ENCODE assay signal across 14 cellular contexts in the genomic region with DNA sequence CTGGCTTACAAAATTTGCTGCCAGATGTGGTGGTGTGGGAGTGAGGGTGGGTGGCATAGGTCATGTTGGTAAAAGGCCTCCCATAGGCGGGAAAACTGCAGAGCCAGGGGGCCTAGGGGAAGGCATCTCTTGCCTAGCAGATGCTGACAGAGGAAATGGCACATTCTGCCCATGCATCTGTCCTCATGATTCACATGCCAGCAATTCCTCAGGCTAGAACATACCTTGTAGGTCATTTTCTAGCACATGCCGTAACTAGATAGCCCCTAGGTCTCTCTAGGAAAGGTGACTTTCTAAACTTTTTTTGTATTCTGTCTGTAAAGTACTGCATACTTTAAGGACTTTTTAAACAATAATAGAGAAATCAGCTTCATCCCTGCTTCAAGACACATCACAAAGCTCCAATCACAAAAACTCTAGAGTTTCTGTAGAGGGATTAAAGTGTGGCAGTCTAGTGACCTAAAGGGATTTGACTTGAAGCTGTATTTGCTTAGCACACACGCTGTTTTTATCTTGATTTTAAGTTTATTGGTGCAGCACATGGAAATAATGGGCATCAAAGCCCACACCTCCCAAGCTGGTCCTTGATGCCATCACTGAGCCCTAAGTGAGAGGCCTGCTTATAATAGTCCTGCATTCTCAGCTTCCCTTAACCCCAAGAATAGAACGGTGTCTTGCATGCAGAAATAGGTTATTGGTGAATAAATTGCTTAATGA. TPM values are rescaled to one million over a fixed set of nuclear protein-coding genes. Genes with fewer than 3 reads are reported as not detected.
DNase-seq lines count a peak whose midpoint lies in the region; ATAC-seq, FAIRE-seq and TF ChIP-seq lines count a peak whose summit lies in the region.
"Had no signal": no experiment of that assay in that cellular context is flagged by ENCODE, and none has a peak within 500 bp of the region (broad histone marks: within the 10 kb centered on the region; RNA-seq: fewer than 3 reads in every experiment).

No MANE protein-coding gene starts in this region.

- H3K9me1 ChIP-seq in endothelial cell of umbilical vein (replicated peaks; ENCODE audit: control insufficient read depth, extremely low read depth, insufficient read depth, low read length), result no peaks in the 10 kb centered on the region

- no peaks in the 10 kb centered on the region for H3K36me3 ChIP-seq in endothelial cell of umbilical vein (ENCODE audit: control insufficient read depth in 2 of 2, extremely low read depth in 1 of 2, insufficient read depth in 2 of 2, low read length in 2 of 2)
- H3K36me3 ChIP-seq: SJCRH30 had no signal

- H3K4me1 Mint-ChIP-seq in endothelial cell (ENCODE audit: unreplicated experiment), result no peaks in the 10 kb centered on the region

- TF ChIP-seq POLR2A in A549 (IDR thresholded peaks at IDR 0.05; ENCODE audit: low read length) (no peak), endothelial cell of umbilical vein (IDR thresholded peaks at IDR 0.05; ENCODE audit: low read depth, low read length) (no peak)

- H3K4me3 ChIP-seq in A549 (no peak overlapping the region), endothelial cell of umbilical vein (replicated peaks in 1 of 3; ENCODE audit: insufficient read depth in 1 of 3, low read depth in 1 of 3, low read length in 3 of 3) (no peak overlapping the region)
- H3K4me3 ChIP-seq: SJCRH30 had no signal

- no peak for TF ChIP-seq RAD21 in A549 (conservative IDR thresholded peaks at IDR 0.05 in 1 of 2, IDR thresholded peaks at IDR 0.05 in 1 of 2)

- H3K4me1 ChIP-seq in A549 (peaks cover 41% of the 10 kb centered on the region), endothelial cell of umbilical vein (ENCODE audit: control insufficient read depth, extremely low read depth, insufficient read depth, low read length) (no peaks in the 10 kb centered on the region)
- H3K4me1 ChIP-seq: SJCRH30 had no signal

- CTCF ChIA-PET in A549 (lab: Yijun Ruan, JAX) (interaction anchor here (0.6 to 13.4 kb wide), 98 partner anchors 8 to 1457 kb away, joined by 3 to 358 read pairs (median 5); a partner anchor contains a TSS), endothelial cell of umbilical vein (lab: Charles Lee) (interaction anchor here (0.7 to 8.2 kb wide), 59 partner anchors 7 to 682 kb away, joined by 3 to 370 read pairs (median 5); a partner anchor contains a TSS)

- H3K27ac ChIP-seq in A549 (peak overlapping the region; percentile 41 to 85), endothelial cell of umbilical vein (ENCODE audit: insufficient read depth, low read depth, low read length) (no peak overlapping the region)
- H3K27ac ChIP-seq: C4-2B, RWPE1, SJCRH30 had no signal

- BruUV-seq in endothelial cell of umbilical vein (replicated peaks; lab: Mats Ljungman, UMichigan), result no TSS peak

- TF ChIP-seq EP300 in A549 (IDR thresholded peaks at IDR 0.05), result no peak

- H3K79me2 ChIP-seq in endothelial cell of umbilical vein (ENCODE audit: control insufficient read depth, insufficient read depth, low read length), result no peaks in the 10 kb centered on the region

- POLR2A ChIA-PET in A549 (lab: Yijun Ruan, JAX), result interaction anchor here (1.0 to 1.3 kb wide), 3 partner anchors 112 to 345 kb away, joined by 4 to 9 read pairs (median 8); a partner anchor contains a TSS
- POLR2A ChIA-PET in endothelial cell of umbilical vein (lab: Charles Lee), result interaction anchor here (0.6 kb wide), 1 partner anchor 510 kb away, joined by 3 read pairs; no protein-coding TSS in a partner anchor

- H3K27ac Mint-ChIP-seq in endothelial cell (ENCODE audit: unreplicated experiment), result no peak overlapping the region
- H3K27ac Mint-ChIP-seq: HFFc6 had no signal

- FAIRE-seq in A549 (lab: Jason Lieb, UNC) (no peak), endothelial cell of umbilical vein (lab: Jason Lieb, UNC) (peak; percentile 18)
- FAIRE-seq: GM12892 had no signal

- H3K27me3 ChIP-seq in endothelial cell of umbilical vein (ENCODE audit: control insufficient read depth in 2 of 2, insufficient read depth in 2 of 2, low read length in 2 of 2), result no peaks in the 10 kb centered on the region
- H3K27me3 ChIP-seq: SJCRH30 had no signal

- ATAC-seq in A549 (peak in 1 of 2 experiments; percentile 4; a peak in 2 of 6 replicates), GM19351 (IDR thresholded peaks at IDR 0.05; ENCODE audit: unreplicated experiment) (peak; percentile 12), HG02884 (IDR thresholded peaks at IDR 0.05; ENCODE audit: unreplicated experiment) (peak; percentile 16), GM21786 (IDR thresholded peaks at IDR 0.05; ENCODE audit: unreplicated experiment) (no peak), GM19455 (IDR thresholded peaks at IDR 0.05; ENCODE audit: unreplicated experiment) (no peak)

- 92% methylated on average over 4 of the region's 4 CpGs for WGBS in A549 (ENCODE audit: missing lambda C conversion rate)

- no peaks in the 10 kb centered on the region for H3K36me3 Mint-ChIP-seq in endothelial cell (ENCODE audit: low read depth, unreplicated experiment)

- dilution Hi-C loops in endothelial cell of umbilical vein (cut with MboI; ENCODE audit: extremely low pct_ligation_motif_present, low sequenced_read_pairs), result no loop called here

- peaks cover 2% of the 10 kb centered on the region for H3K27me3 Mint-ChIP-seq in endothelial cell (ENCODE audit: unreplicated experiment)

- DNase-seq in A549 (ENCODE audit: low read depth in 1 of 2, low spot score in 1 of 2), result no peak
- no peak for DNase-seq in endothelial cell of umbilical vein (ENCODE audit: low read depth, low spot score)
- DNase-seq in NCI-H1092 (lab: John Stamatoyannopoulos, UW), result no peak
- DNase-seq in endothelial cell (ENCODE audit: low spot score), result no peak
- DNase-seq: HFFc6, KG1 had no signal

- H3K9ac ChIP-seq in endothelial cell of umbilical vein (replicated peaks; ENCODE audit: extremely low read depth, insufficient read depth, low read length), result no peak overlapping the region

- H3K9me3 ChIP-seq in A549 (no peaks in the 10 kb centered on the region), endothelial cell of umbilical vein (replicated peaks; ENCODE audit: control insufficient read depth, insufficient read depth, low read length) (no peaks in the 10 kb centered on the region)
- H3K9me3 ChIP-seq: SJCRH30 had no signal

- H3K9me3 Mint-ChIP-seq in endothelial cell (ENCODE audit: unreplicated experiment), result no peaks in the 10 kb centered on the region
- H3K9me3 Mint-ChIP-seq: HFFc6 had no signal

- H2AFZ ChIP-seq in endothelial cell of umbilical vein (ENCODE audit: low read depth, low read length), result no peak overlapping the region

- no peak overlapping the region for H3K4me3 Mint-ChIP-seq in endothelial cell (ENCODE audit: unreplicated experiment)
- H3K4me3 Mint-ChIP-seq: HFFc6 had no signal

- TF ChIP-seq CTCF in A549 (IDR thresholded peaks at IDR 0.05) (no peak), endothelial cell of umbilical vein (IDR thresholded peaks at IDR 0.05; ENCODE audit: extremely low read depth in 1 of 2, insufficient read depth in 1 of 2, low read depth in 1 of 2, low read length in 2 of 2) (no peak), endothelial cell (IDR thresholded peaks at IDR 0.05; ENCODE audit: unreplicated experiment) (no peak)

- intact Hi-C loops in endothelial cell of umbilical vein (cut with micrococcal nuclease), result loop anchor here (1.0 to 5.0 kb wide), 7 partner anchors 112 to 1455 kb away; a partner anchor contains a TSS

- H3K4me2 ChIP-seq in A549 (no peak overlapping the region), endothelial cell of umbilical vein (ENCODE audit: insufficient read depth, low read length) (no peak overlapping the region)

- no peaks in the 10 kb centered on the region for H4K20me1 ChIP-seq in endothelial cell of umbilical vein (replicated peaks; ENCODE audit: control insufficient read depth, extremely low read depth, insufficient read depth, low read length)

TF ChIP-seq in A549, 52 proteins besides CTCF, POLR2A, EP300 and RAD21 (continues in another document):
- TF ChIP-seq FOXS1 (CRISPR knock-in tag; IDR thresholded peaks at IDR 0.05) (no peak), POLR2AphosphoS2 (conservative IDR thresholded peaks at IDR 0.05; ENCODE audit: low read length) (no peak), GATA3 (IDR thresholded peaks at IDR 0.05; ENCODE audit: borderline replicate concordance) (no peak), HOXB5 (CRISPR knock-in tag; IDR thresholded peaks at IDR 0.05) (no peak)

TF ChIP-seq in endothelial cell of umbilical vein, 7 proteins besides CTCF, POLR2A, EP300 and RAD21:
- TF ChIP-seq JUN (IDR thresholded peaks at IDR 0.05; ENCODE audit: borderline replicate concordance, insufficient read depth, insufficient read length, low read depth), result no peak

RNA-seq across cellular contexts. Expression of a gene that starts 55.2 kb away (rescaled TPM):
- polyA plus RNA-seq in A549 (2011; rRNA removed) (19.7 and 21.2 TPM in 2 replicates), A549 (2017; fragmentation: RNase III; extraction: RNeasy Plus Mini Kit Qiagen cat#74134 plus additional on column Dnase treatment) (11.5 to 11.8 TPM (median 11.7 TPM) in 3 replicates), endothelial cell of umbilical vein (0.58 and 0.65 TPM in 2 replicates)
- polyA plus RNA-seq in A549 (2012; cell fraction: cytosol; rRNA removed), result 4.0 and 4.5 TPM in 2 replicates
- polyA plus RNA-seq in A549 (2012; cell fraction: nucleus; rRNA removed), result 1.6 and 2.4 TPM in 2 replicates
- polyA minus RNA-seq in A549 (2011; rRNA and poly(A)+ RNA removed), result 13.1 and 13.5 TPM in 2 replicates
- total RNA-seq in endothelial cell of umbilical vein (1.8 and 2.4 TPM in 2 replicates), endothelial cell (ENCODE audit: unreplicated experiment) (1.2 TPM)
- polyA plus RNA-seq in endothelial cell of umbilical vein (2011; cell fraction: cytosol; rRNA removed), result 0.83 and 1.0 TPM in 2 replicates
- polyA plus RNA-seq in endothelial cell of umbilical vein (2011; cell fraction: nucleus; rRNA removed), result 0.66 and 0.69 TPM in 2 replicates
- 2.1 TPM in 2 replicates for polyA plus RNA-seq in endothelial cell of umbilical vein (2012)
- 1.1 and 1.6 TPM in 2 replicates for polyA minus RNA-seq in endothelial cell of umbilical vein
- polyA minus RNA-seq in endothelial cell of umbilical vein (2011; cell fraction: cytosol; rRNA and poly(A)+ RNA removed), result 5.6 TPM
- polyA minus RNA-seq in endothelial cell of umbilical vein (2011; cell fraction: nucleus; rRNA and poly(A)+ RNA removed), result 0.67 and 0.72 TPM in 2 replicates
- total RNA-seq: HFFc6, SJCRH30 had no signal

Comparison
In these comparisons a context has a peak if more than half of its experiments do, and no peak if none do; other contexts are left out.
1. ATAC-seq: peak in GM19351 (single experiment) and HG02884 (single experiment); none in GM21786 (single experiment) and GM19455 (single experiment).